In the genomic region with DNA sequence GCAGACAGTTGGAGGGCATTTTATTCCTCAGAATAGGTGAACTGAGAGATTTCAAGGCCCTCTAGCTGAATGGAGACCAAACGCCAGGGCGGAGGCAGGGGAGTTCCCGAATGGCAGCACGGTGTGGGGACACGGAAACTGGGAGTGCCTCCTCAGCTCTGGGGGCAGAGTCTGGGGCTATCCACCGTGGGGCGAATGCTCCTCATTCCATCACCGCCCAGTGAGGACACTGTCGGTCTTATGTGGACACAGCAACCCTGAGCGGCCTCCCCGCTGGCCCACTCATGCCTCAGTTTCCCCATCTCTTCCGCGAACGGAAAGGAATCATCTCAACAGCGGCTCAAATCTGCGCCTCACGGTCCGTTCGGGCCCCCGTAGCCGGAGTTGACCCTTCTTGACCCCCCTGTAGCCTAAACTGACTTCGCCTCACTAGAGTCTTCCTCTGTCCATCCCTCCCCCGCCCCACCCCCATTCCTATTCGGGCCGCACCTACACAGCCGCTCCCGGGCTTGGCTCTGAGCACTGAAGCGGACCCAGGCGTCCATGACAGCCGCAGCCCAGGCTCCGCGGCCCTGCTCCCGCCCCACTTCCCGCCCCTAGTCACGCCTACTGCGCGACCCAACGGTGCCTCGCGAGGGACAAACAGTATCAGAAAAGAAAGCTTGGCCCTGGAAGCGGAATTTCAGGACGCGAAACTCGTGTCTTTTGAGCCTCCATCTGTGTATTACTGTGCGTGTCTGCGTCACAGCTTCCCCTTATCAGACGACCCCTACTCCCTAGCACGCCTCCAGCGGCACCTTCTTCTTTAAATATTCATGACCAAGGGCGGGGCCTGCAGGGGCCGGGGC, we compare ENCODE assay signal across 8 cellular contexts. TPM values are rescaled to one million over a fixed set of nuclear protein-coding genes. Genes with fewer than 3 reads are reported as not detected.
DNase-seq lines count a peak whose midpoint lies in the region; TF ChIP-seq lines count a peak whose summit lies in the region.

A gene with protein sequence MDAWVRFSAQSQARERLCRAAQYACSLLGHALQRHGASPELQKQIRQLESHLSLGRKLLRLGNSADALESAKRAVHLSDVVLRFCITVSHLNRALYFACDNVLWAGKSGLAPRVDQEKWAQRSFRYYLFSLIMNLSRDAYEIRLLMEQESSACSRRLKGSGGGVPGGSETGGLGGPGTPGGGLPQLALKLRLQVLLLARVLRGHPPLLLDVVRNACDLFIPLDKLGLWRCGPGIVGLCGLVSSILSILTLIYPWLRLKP (minus strand): TSS at position 574 of the 848 bp plus-strand sequence. CDS start 29 bp downstream, at position 545.

- H3K27ac ChIP-seq in MM.1S (ENCODE audit: low read length), result peak within 1 kb of the TSS; percentile 87
- peak within 1 kb of the TSS; percentile 73 for H3K27ac ChIP-seq in neural cell (ENCODE audit: low read length)
- peak within 1 kb of the TSS; percentile 87 to 95 (median 90) for H3K27ac ChIP-seq in stomach

- no peaks in the 10 kb centered on the region for H3K9me3 ChIP-seq in MM.1S (replicated peaks; ENCODE audit: insufficient read depth, low read length)
- no peaks in the 10 kb centered on the region for H3K9me3 ChIP-seq in neural cell (ENCODE audit: low read length)
- no peaks in the 10 kb centered on the region for H3K9me3 ChIP-seq in stomach

- H3K79me2 ChIP-seq in MM.1S (ENCODE audit: low read length), result peaks cover 20% of the 10 kb centered on the region
- H3K79me2 ChIP-seq in neural cell (replicated peaks; ENCODE audit: insufficient read depth, low read length), result no peaks in the 10 kb centered on the region

- DNase-seq in ELR (ENCODE audit: low read depth) (peak; percentile 86), HCEC 1CT (peak; percentile 84), MM.1S (peak; percentile 93), SHP77 treated with DMSO at 0.1 percent for 48 hours (lab: John Stamatoyannopoulos, UW) (peak; percentile 80), fibroblast of the conjunctiva (ENCODE audit: low read depth) (peak; percentile 50), stomach (peak; percentile 91)
- peak; percentile 92 for DNase-seq in activated effector memory CD4-positive, alpha-beta T cell treated with Interleukin-2 at 50 U/mL for 16 hours

- peak in 2 of 4 donors; percentile 24 to 62 for TF ChIP-seq POLR2A in stomach (IDR thresholded peaks at IDR 0.05)

- TF ChIP-seq RAD21 in neural cell (conservative IDR thresholded peaks at IDR 0.05), result no peak

- H3K27me3 ChIP-seq in MM.1S (replicated peaks; ENCODE audit: insufficient read depth, low read length) (no peaks in the 10 kb centered on the region), neural cell (ENCODE audit: insufficient read depth, low read depth, low read length) (no peaks in the 10 kb centered on the region), stomach (no peaks in the 10 kb centered on the region)

- H3K4me1 ChIP-seq in MM.1S (ENCODE audit: low read length), result peaks cover 7% of the 10 kb centered on the region
- peaks cover 18 to 54% (median 32%) of the 10 kb centered on the region in 4 donors for H3K4me1 ChIP-seq in stomach

- H3K4me3 ChIP-seq in MM.1S (ENCODE audit: low read length) (peak within 1 kb of the TSS; percentile 84), neural cell (ENCODE audit: low read length) (peak within 1 kb of the TSS; percentile 79), stomach (peak within 1 kb of the TSS; percentile 92 to 100 (median 97))

- H2AFZ ChIP-seq in MM.1S (ENCODE audit: low read length), result peak within 1 kb of the TSS; percentile 85
- H2AFZ ChIP-seq in neural cell (ENCODE audit: low read depth, low read length), result peak within 1 kb of the TSS; percentile 71

- intact Hi-C loops in stomach (cut with DNase I; ENCODE audit: low total_unique reads), result no loop called here

- H3K36me3 ChIP-seq in MM.1S (replicated peaks; ENCODE audit: insufficient read depth, low read length) (no peaks in the 10 kb centered on the region), neural cell (ENCODE audit: insufficient read depth, low read length) (no peaks in the 10 kb centered on the region), stomach (peaks cover 0 to 45% (median 44%) of the 10 kb centered on the region in 4 donors)

- no peaks in the 10 kb centered on the region for H4K20me1 ChIP-seq in MM.1S (ENCODE audit: insufficient read depth, low read length)
- no peaks in the 10 kb centered on the region for H4K20me1 ChIP-seq in neural cell (ENCODE audit: insufficient read depth)

- H3K9ac ChIP-seq in MM.1S (ENCODE audit: low read length) (peak within 1 kb of the TSS; percentile 92), neural cell (ENCODE audit: low read length) (peak within 1 kb of the TSS; percentile 74)

- peak within 1 kb of the TSS; percentile 99 for H3K4me2 ChIP-seq in MM.1S (ENCODE audit: low read depth, low read length)
- H3K4me2 ChIP-seq in neural cell (ENCODE audit: low read length), result peak within 1 kb of the TSS; percentile 87

- H3K9me2 ChIP-seq in MM.1S (replicated peaks; ENCODE audit: insufficient read depth, low read length) (no peaks in the 10 kb centered on the region), neural cell (ENCODE audit: insufficient read depth, low read length) (no peaks in the 10 kb centered on the region)

- WGBS in stomach, 5 donors, result 0 to 1% (median 0%) methylated on average over 45 to 51 of the region's 51 CpGs

- TF ChIP-seq EP300 in neural cell (conservative IDR thresholded peaks at IDR 0.05; ENCODE audit: poor library complexity, severe bottlenecking), result no peak
- no peak for TF ChIP-seq EP300 in stomach (IDR thresholded peaks at IDR 0.05)

- peaks cover 27% of the 10 kb centered on the region for H3F3A ChIP-seq in MM.1S (ENCODE audit: insufficient read depth, low read length)
- H3F3A ChIP-seq in neural cell (ENCODE audit: insufficient read depth, low read length, poor library complexity, severe bottlenecking), result no peaks in the 10 kb centered on the region

- TF ChIP-seq CTCF in MM.1S (IDR thresholded peaks at IDR 0.05; ENCODE audit: low read length) (no peak), neural cell (IDR thresholded peaks at IDR 0.05; ENCODE audit: poor library complexity, severe bottlenecking) (no peak), stomach (IDR thresholded peaks at IDR 0.05) (peak in 1 of 7 experiments; percentile 12)

TF ChIP-seq in neural cell, 6 proteins besides CTCF, POLR2A, EP300 and RAD21:
- TF ChIP-seq POLR2AphosphoS5 (IDR thresholded peaks at IDR 0.05), result peak; percentile 66
- TF ChIP-seq MXI1 (conservative IDR thresholded peaks at IDR 0.05; ENCODE audit: poor library complexity, severe bottlenecking), result peak; percentile 89
- TF ChIP-seq EZH2 (IDR thresholded peaks at IDR 0.05; ENCODE audit: borderline replicate concordance, insufficient read depth, low read length, poor library complexity, severe bottlenecking), result no peak

RNA-seq across cellular contexts. Expression of the gene that starts here (rescaled TPM):
- polyA plus RNA-seq in neural cell (49.5 and 52.4 TPM in 2 replicates), stomach (10 to 100 TPM; 23.0 to 46.6 (median 38.4) TPM)
- polyA minus RNA-seq in neural cell, result 32.5 and 35.1 TPM in 2 replicates
- 10 to 100 TPM; 15.6 to 42.3 (median 25.2) TPM for total RNA-seq in stomach

Comparison
In these comparisons a context has a peak if more than half of its experiments do, and no peak if none do; other contexts are left out.
1. Peak in every context shown above with its lines: DNase-seq, H3K4me3 ChIP-seq and H3K27ac ChIP-seq.